Comparison of ENCODE assay signal across 17 cellular contexts in the genomic region with DNA sequence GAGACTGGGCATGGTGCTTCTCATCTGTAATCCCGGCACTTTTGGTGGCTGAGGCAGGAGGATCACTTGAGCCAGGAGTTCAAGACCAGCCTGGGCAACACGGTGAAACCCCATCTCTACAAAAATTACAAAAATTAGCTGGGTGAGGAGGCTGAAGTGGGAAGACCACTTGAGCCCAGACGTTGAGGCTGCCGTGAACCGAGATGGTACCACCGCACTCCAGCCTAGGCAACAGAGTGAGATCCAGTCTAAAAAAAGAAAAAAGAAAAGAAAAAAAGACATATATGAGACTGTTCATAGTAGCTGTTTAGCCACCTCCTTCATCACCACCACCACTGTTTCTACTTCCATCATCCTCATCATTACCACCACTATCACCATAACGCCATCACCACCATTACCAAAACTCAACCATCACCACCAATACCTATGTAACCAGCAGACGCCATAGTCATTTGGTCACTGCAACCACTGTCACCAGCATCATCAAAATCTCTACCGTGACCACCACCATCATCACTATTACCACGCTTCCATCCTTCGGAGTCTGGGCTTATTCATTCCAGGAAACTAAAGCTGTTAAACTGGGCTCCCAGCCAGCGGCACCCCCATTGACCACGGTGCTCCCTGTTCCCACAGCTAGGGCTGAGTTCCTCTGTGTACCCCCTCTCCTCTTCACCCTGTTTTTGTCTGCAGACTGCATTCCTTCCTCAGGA. TPM values are rescaled to one million over a fixed set of nuclear protein-coding genes. Genes with fewer than 3 reads are reported as not detected.
DNase-seq lines count a peak whose midpoint lies in the region; ATAC-seq and TF ChIP-seq lines count a peak whose summit lies in the region.
"Had no signal": no experiment of that assay in that cellular context is flagged by ENCODE, and none has a peak within 500 bp of the region (broad histone marks: within the 10 kb centered on the region; RNA-seq: fewer than 3 reads in every experiment).

No MANE protein-coding gene starts in this region.

- ATAC-seq in GM18867 (IDR thresholded peaks at IDR 0.05; ENCODE audit: unreplicated experiment) (peak; percentile 8), HG02678 (IDR thresholded peaks at IDR 0.05; ENCODE audit: unreplicated experiment) (peak; percentile 4), body of pancreas (peak; percentile 53), esophagus mucosa (no peak)

- TF ChIP-seq POLR2A in body of pancreas (IDR thresholded peaks at IDR 0.05), result no peak

- intact Hi-C loops in body of pancreas (cut with DNase I) (loop anchor here (5.0 kb wide), 1 partner anchor 185 kb away; no protein-coding TSS in a partner anchor), colonic mucosa (cut with DNase I) (loop anchor here (5.0 kb wide), 1 partner anchor 180 kb away; no protein-coding TSS in a partner anchor)

- H3K79me2 ChIP-seq in neural progenitor cell (ENCODE audit: low read depth), result no peaks in the 10 kb centered on the region

- H3K36me3 ChIP-seq in body of pancreas (replicated peaks in 1 of 2; ENCODE audit: insufficient read depth in 1 of 2, low read depth in 2 of 2) (no peaks in the 10 kb centered on the region), neural progenitor cell (no peaks in the 10 kb centered on the region), colonic mucosa (no peaks in the 10 kb centered on the region)
- H3K36me3 ChIP-seq: adrenal gland, sigmoid colon had no signal

- TF ChIP-seq CTCF in body of pancreas (IDR thresholded peaks at IDR 0.05), result no peak
- TF ChIP-seq CTCF in neural progenitor cell (IDR thresholded peaks at IDR 0.05), result no peak
- no peak for TF ChIP-seq CTCF in colonic mucosa (IDR thresholded peaks at IDR 0.05)
- no peak for TF ChIP-seq CTCF in osteocyte (IDR thresholded peaks at IDR 0.05)

- no peak overlapping the region for H3K4me2 ChIP-seq in neural progenitor cell

- DNase-seq in body of pancreas (no peak), neural progenitor cell (ENCODE audit: low spot score) (no peak), colonic mucosa (no peak), osteocyte (ENCODE audit: extremely low spot score, unreplicated experiment) (no peak), HK-2 (ENCODE audit: unreplicated experiment) (no peak)
- DNase-seq: activated gamma-delta T cell, cortex of kidney had no signal

- H3K4me3 ChIP-seq in body of pancreas (no peak overlapping the region), neural progenitor cell (no peak overlapping the region), colonic mucosa (no peak overlapping the region)
- H3K4me3 ChIP-seq: adrenal gland, sigmoid colon, testis had no signal

- no peaks in the 10 kb centered on the region for H4K20me1 ChIP-seq in neural progenitor cell (ENCODE audit: low read depth)

- H3F3A ChIP-seq in neural progenitor cell (ENCODE audit: low read depth), result no peaks in the 10 kb centered on the region

- H3K27me3 ChIP-seq in body of pancreas (no peaks in the 10 kb centered on the region), neural progenitor cell (peaks cover 35% of the 10 kb centered on the region), colonic mucosa (no peaks in the 10 kb centered on the region)
- H3K27me3 ChIP-seq: adrenal gland, sigmoid colon, testis had no signal

- H3K4me3 Mint-ChIP-seq in neural progenitor cell, result no peak overlapping the region
- H3K4me3 Mint-ChIP-seq in osteocyte (ENCODE audit: unreplicated experiment), result no peak overlapping the region
- H3K4me3 Mint-ChIP-seq: CD14-positive monocyte; naive thymus-derived CD8-positive, alpha-beta T cell had no signal

- H3K9me3 ChIP-seq in body of pancreas (no peaks in the 10 kb centered on the region), neural progenitor cell (ENCODE audit: low read depth) (no peaks in the 10 kb centered on the region), colonic mucosa (no peaks in the 10 kb centered on the region)
- H3K9me3 ChIP-seq: adrenal gland, sigmoid colon, testis had no signal

- 61 to 65% methylated on average over 13 of the region's 13 CpGs for WGBS in body of pancreas, 2 donors

- H3K9ac ChIP-seq in neural progenitor cell, result no peak overlapping the region
- no peak overlapping the region for H3K9ac ChIP-seq in colonic mucosa (ENCODE audit: low read depth in 2 of 2, low read length in 2 of 2)

- H3K27me3 Mint-ChIP-seq in neural progenitor cell (ENCODE audit: insufficient read depth, low read depth) (peaks cover 7% of the 10 kb centered on the region), osteocyte (ENCODE audit: unreplicated experiment) (peaks cover 42% of the 10 kb centered on the region)

- H3K9me3 Mint-ChIP-seq in neural progenitor cell (peaks cover 3% of the 10 kb centered on the region), osteocyte (ENCODE audit: unreplicated experiment) (peaks cover 3% of the 10 kb centered on the region)

- H3K4me1 Mint-ChIP-seq in neural progenitor cell (peaks cover 10% of the 10 kb centered on the region), osteocyte (ENCODE audit: unreplicated experiment) (peaks cover 6% of the 10 kb centered on the region)
- H3K4me1 Mint-ChIP-seq: CD14-positive monocyte had no signal

- H3K36me3 Mint-ChIP-seq in neural progenitor cell, result peaks cover 2% of the 10 kb centered on the region
- peaks cover 3% of the 10 kb centered on the region for H3K36me3 Mint-ChIP-seq in osteocyte (ENCODE audit: unreplicated experiment)
- H3K36me3 Mint-ChIP-seq: CD14-positive monocyte had no signal

- H3K4me1 ChIP-seq in body of pancreas, result peaks cover 6% of the 10 kb centered on the region
- no peaks in the 10 kb centered on the region for H3K4me1 ChIP-seq in neural progenitor cell
- H3K4me1 ChIP-seq in colonic mucosa, result no peaks in the 10 kb centered on the region
- H3K4me1 ChIP-seq: adrenal gland, sigmoid colon had no signal

- no peak overlapping the region for H3K27ac Mint-ChIP-seq in neural progenitor cell
- H3K27ac Mint-ChIP-seq in osteocyte (ENCODE audit: unreplicated experiment), result no peak overlapping the region
- H3K27ac Mint-ChIP-seq: CD14-positive monocyte; naive thymus-derived CD8-positive, alpha-beta T cell had no signal

- peak overlapping the region; percentile 45 for H2AFZ ChIP-seq in neural progenitor cell (replicated peaks)

- H3K27ac ChIP-seq in body of pancreas (no peak overlapping the region), neural progenitor cell (no peak overlapping the region), colonic mucosa (no peak overlapping the region)
- H3K27ac ChIP-seq: adrenal gland, sigmoid colon, testis had no signal

RNA-seq across cellular contexts. Expression of a gene that starts 8.4 kb away (rescaled TPM):
- total RNA-seq in body of pancreas (100 to 1,000 TPM; 135 to 249 TPM), neural progenitor cell (ENCODE audit: low replicate concordance) (0.56 and 0.59 TPM in 2 replicates), colonic mucosa (10 to 100 TPM; 27.2 to 33.8 TPM), esophagus mucosa (0.56 TPM), osteocyte (0.47 and 0.64 TPM in 2 replicates)
- total RNA-seq: bronchial epithelial cell; naive thymus-derived CD8-positive, alpha-beta T cell; Right ventricle myocardium inferior had no signal

RNA-seq across cellular contexts. Expression of a gene that starts 29.3 kb away (rescaled TPM):
- total RNA-seq in body of pancreas (100 to 1,000 TPM in 1 of 2 donors, 10 to 100 TPM in 1; 53.4 to 307 TPM), neural progenitor cell (ENCODE audit: low replicate concordance) (0.56 TPM in 1 of 2 replicates, not detected in the other), colonic mucosa (1 to 10 TPM; 1.5 to 5.7 TPM), esophagus mucosa (0.44 TPM), osteocyte (not detected in 2 replicates)
- total RNA-seq: bronchial epithelial cell; naive thymus-derived CD8-positive, alpha-beta T cell; Right ventricle myocardium inferior; sigmoid colon had no signal

RNA-seq across cellular contexts. Expression of a gene that starts 47.9 kb away (rescaled TPM):
- total RNA-seq in body of pancreas (10 to 100 TPM; 24.1 to 58.0 TPM), neural progenitor cell (ENCODE audit: low replicate concordance) (4.3 and 16.2 TPM in 2 replicates), colonic mucosa (1 to 10 TPM; 2.9 to 4.2 TPM), esophagus mucosa (13.6 TPM), osteocyte (44.4 and 44.8 TPM in 2 replicates)

Comparison
In these comparisons a context has a peak if more than half of its experiments do, and no peak if none do; other contexts are left out.
1. RNA of a gene that starts 8.4 kb away (total RNA-seq): 135 to 249 TPM in body of pancreas and 27.2 to 33.8 TPM in colonic mucosa; 0.47 to 0.64 TPM in osteocyte, 0.56 to 0.59 TPM in neural progenitor cell and 0.56 TPM in esophagus mucosa (single experiment); every median in the first group is over 10 times any median in the second.
2. RNA of a gene that starts 29.3 kb away (total RNA-seq): 53.4 to 307 TPM in body of pancreas; 1.5 to 5.7 TPM in colonic mucosa, 0.44 TPM in esophagus mucosa (single experiment), not detected in osteocyte and 0.56 TPM in neural progenitor cell; every median in the first group is over 4 times any median in the second.